ENCODE assay signal across 1 cellular context in genomic region chr5:158284242-158284641, GRCh38.
TF ChIP-seq lines count a peak whose summit lies in the region.

No MANE protein-coding gene starts in this region.

TF ChIP-seq in H1, 55 proteins besides CTCF, POLR2A, EP300 and RAD21:
- no peak for TF ChIP-seq GABPA (IDR thresholded peaks at IDR 0.05; ENCODE audit: borderline replicate concordance, insufficient read depth, low read length)
- TF ChIP-seq JUN (IDR thresholded peaks at IDR 0.05; ENCODE audit: low read depth, low read length): no peak
TF ChIP-seq in H1: peak in this region for 0.
